ENCODE assay signal across 12 cellular contexts in genomic region chr5:89342106-89342876, GRCh38.
DNase-seq lines count a peak whose midpoint lies in the region; ATAC-seq and TF ChIP-seq lines count a peak whose summit lies in the region.
"Had no signal": no experiment of that assay in that cellular context is flagged by ENCODE, and none has a peak within 500 bp of the region (broad histone marks: within the 10 kb centered on the region; RNA-seq: fewer than 3 reads in every experiment).

No MANE protein-coding gene starts in this region.

- no peak overlapping the region for H3K27ac ChIP-seq in foreskin keratinocyte
- H3K27ac ChIP-seq: body of pancreas had no signal

- H3K4me3 ChIP-seq in MG63 (no peak overlapping the region), H7 (ENCODE audit: insufficient read depth, low read depth, low read length) (no peak overlapping the region)
- H3K4me3 ChIP-seq: body of pancreas had no signal

- peak; percentile 42 for ATAC-seq in GM21723 (IDR thresholded peaks at IDR 0.05; ENCODE audit: unreplicated experiment)
- peak; percentile 65 for ATAC-seq in foreskin keratinocyte
- ATAC-seq: body of pancreas, left lobe of liver had no signal

- no peaks in the 10 kb centered on the region for H3K9me3 ChIP-seq in MG63
- H3K9me3 ChIP-seq: body of pancreas had no signal

- TF ChIP-seq CTCF in GM10266 (IDR thresholded peaks at IDR 0.05; ENCODE audit: control insufficient read depth, insufficient read depth, low read depth, missing control alignments) (no peak), foreskin keratinocyte (conservative IDR thresholded peaks at IDR 0.05) (no peak)

- DNase-seq in GM10266 (ENCODE audit: extremely low spot score) (peak; percentile 7), MG63 (peak; percentile 10), foreskin keratinocyte (peak; percentile 18 to 68), H7 (no peak), posterior vena cava (ENCODE audit: low spot score) (no peak), NAMALWA (ENCODE audit: low spot score) (no peak)
- DNase-seq in activated T-cell treated with anti-CD3 and anti-CD28 coated beads, Interleukin-2, amount 50 U/mL, for 48 hours = no peak
- DNase-seq: body of pancreas, Karpas-422, T-helper 2 cell had no signal

- H3K27me3 ChIP-seq in MG63 (no peaks in the 10 kb centered on the region), foreskin keratinocyte (no peaks in the 10 kb centered on the region), H7 (ENCODE audit: control insufficient read depth, insufficient read depth, low read length) (no peaks in the 10 kb centered on the region)
- H3K27me3 ChIP-seq: body of pancreas had no signal

- intact Hi-C loops in posterior vena cava (cut with DNase I) = no loop called here

- peaks cover 7% of the 10 kb centered on the region for H3K4me1 ChIP-seq in foreskin keratinocyte
- H3K4me1 ChIP-seq: body of pancreas had no signal

- H3K36me3 ChIP-seq in MG63 = no peaks in the 10 kb centered on the region
- no peaks in the 10 kb centered on the region for H3K36me3 ChIP-seq in H7 (replicated peaks; ENCODE audit: control insufficient read depth, insufficient read depth, low read length)

Comparison
In these comparisons a context has a peak if more than half of its experiments do, and no peak if none do; other contexts are left out.
1. DNase-seq: peak in GM10266 (single experiment), MG63 (single experiment) and foreskin keratinocyte (2 of 2); none in activated T-cell treated with anti-CD3 and anti-CD28 coated beads, Interleukin-2, amount 50 U/mL, for 48 hours (0 of 2), H7 (single experiment), posterior vena cava (single experiment) and NAMALWA (single experiment).